1 cellular context compared by ENCODE assay signal in genomic region chr17:75927286-75927922, GRCh38.
TF ChIP-seq lines count a peak whose summit lies in the region.

No MANE protein-coding gene starts in this region.

TF ChIP-seq in HepG2, 621 proteins besides CTCF, POLR2A, EP300 and RAD21 (continued from another document):
- TF ChIP-seq IKZF5 (CRISPR knock-in tag; IDR thresholded peaks at IDR 0.05): peak; percentile 25; the same call in 1 of the 2 replicates
- TF ChIP-seq, protein P1, sequence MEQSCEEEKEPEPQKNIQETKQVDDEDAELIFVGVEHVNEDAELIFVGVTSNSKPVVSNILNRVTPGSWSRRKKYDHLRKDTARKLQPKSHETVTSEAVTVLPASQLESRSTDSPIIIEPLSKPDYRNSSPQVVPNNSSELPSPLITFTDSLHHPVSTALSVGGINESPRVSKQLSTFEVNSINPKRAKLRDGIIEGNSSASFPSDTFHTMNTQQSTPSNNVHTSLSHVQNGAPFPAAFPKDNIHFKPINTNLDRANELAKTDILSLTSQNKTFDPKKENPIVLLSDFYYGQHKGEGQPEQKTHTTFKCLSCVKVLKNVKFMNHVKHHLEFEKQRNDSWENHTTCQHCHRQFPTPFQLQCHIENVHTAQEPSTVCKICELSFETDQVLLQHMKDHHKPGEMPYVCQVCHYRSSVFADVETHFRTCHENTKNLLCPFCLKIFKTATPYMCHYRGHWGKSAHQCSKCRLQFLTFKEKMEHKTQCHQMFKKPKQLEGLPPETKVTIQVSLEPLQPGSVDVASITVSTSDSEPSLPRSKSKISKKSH (CRISPR knock-in tag; IDR thresholded peaks at IDR 0.05; ENCODE audit: borderline replicate concordance): no peak
- TF ChIP-seq ZNF580 (CRISPR knock-in tag; IDR thresholded peaks at IDR 0.05; ENCODE audit: borderline replicate concordance, low read depth): peak; percentile 24; the same call in 1 of the 2 replicates
- peak; percentile 58; the same call in 1 of the 2 replicates for TF ChIP-seq ZNF556 (CRISPR knock-in tag; IDR thresholded peaks at IDR 0.05; ENCODE audit: borderline replicate concordance)
- TF ChIP-seq ZNF615 (CRISPR knock-in tag; IDR thresholded peaks at IDR 0.05; ENCODE audit: borderline replicate concordance): no peak
- TF ChIP-seq GATAD2A (CRISPR knock-in tag; IDR thresholded peaks at IDR 0.05): 0 out of 2 replicates have a peak, but pooled peaks have one; percentile 23
- peak; percentile 61; the same call in 1 of the 2 replicates for TF ChIP-seq ESRRA (CRISPR knock-in tag; IDR thresholded peaks at IDR 0.05; ENCODE audit: low read depth)
- TF ChIP-seq GABPA (IDR thresholded peaks at IDR 0.05; ENCODE audit: low read depth, low read length): no peak
- TF ChIP-seq GABPA (CRISPR knock-in tag; IDR thresholded peaks at IDR 0.05; ENCODE audit: low read depth): peak; percentile 36; the same call in 1 of the 2 replicates
- 0 out of 2 replicates have a peak, but pooled peaks have one; percentile 30 for TF ChIP-seq ZFX (CRISPR knock-in tag; IDR thresholded peaks at IDR 0.05; ENCODE audit: low read depth)
- peak; percentile 65; the same call in 1 of the 2 replicates for TF ChIP-seq ZNF547 (CRISPR knock-in tag; IDR thresholded peaks at IDR 0.05)
- no peak for TF ChIP-seq PHF20 (CRISPR knock-in tag; IDR thresholded peaks at IDR 0.05)
